Comparison of ENCODE assay signal across 8 cellular contexts in genomic region chr16:21517263-21517662, GRCh38.
A peak's percentile ranks its signal among the peaks of the same experiment; 100 is the strongest.
DNase-seq lines count a peak whose midpoint lies in the region; ATAC-seq, FAIRE-seq and TF ChIP-seq lines count a peak whose summit lies in the region.
"Not testable (repeated sequence)": the region's sequence is repeated elsewhere in the genome, so short reads cannot be mapped to it uniquely, and the experiment has no call there.

No MANE protein-coding gene starts in this region.

- H3K27me3 Mint-ChIP-seq in T-helper 17 cell; astrocyte (ENCODE audit: low read depth, unreplicated experiment): not testable (repeated sequence)

- peak overlapping the region; percentile 98 for H3K27ac Mint-ChIP-seq in T-helper 17 cell
- peak overlapping the region; percentile 62 for H3K27ac Mint-ChIP-seq in astrocyte (ENCODE audit: unreplicated experiment)

- H3K4me2 ChIP-seq in A549 = peak overlapping the region; percentile 99
- H3K4me2 ChIP-seq in Karpas-422 (ENCODE audit: low read depth, low read length, poor library complexity, severe bottlenecking) = peak overlapping the region; percentile 38
- peak overlapping the region; percentile 57 for H3K4me2 ChIP-seq in astrocyte (ENCODE audit: low read length)

- POLR2A ChIA-PET in A549 (lab: Yijun Ruan, JAX) = not testable (repeated sequence)

- not testable (repeated sequence) for H3K4me3 ChIP-seq in A549; Karpas-422 (ENCODE audit: low read length); astrocyte (ENCODE audit: insufficient read depth, low read depth, low read length)
- H3K4me3 ChIP-seq in HAP-1 (peak overlapping the region; percentile 28), rectal smooth muscle tissue (ENCODE audit: low read length) (peak overlapping the region; percentile 36)

- intact Hi-C loops in left cardiac atrium (cut with DNase I) = not testable (repeated sequence)

- H3K9me2 ChIP-seq in Karpas-422 (replicated peaks; ENCODE audit: insufficient read depth, low read length) = not testable (repeated sequence)

- peaks cover 38% of the 10 kb centered on the region for H3K4me1 Mint-ChIP-seq in T-helper 17 cell
- peaks cover 36% of the 10 kb centered on the region for H3K4me1 Mint-ChIP-seq in astrocyte (ENCODE audit: low read depth, unreplicated experiment)

- peak overlapping the region; percentile 81 for H3K4me3 Mint-ChIP-seq in T-helper 17 cell
- H3K4me3 Mint-ChIP-seq in astrocyte (ENCODE audit: unreplicated experiment) = peak overlapping the region; percentile 93

- not testable (repeated sequence) for DNase-seq in A549 (ENCODE audit: low read depth in 1 of 2, low spot score in 1 of 2); GM18507 (ENCODE audit: extremely low spot score, insufficient read length, low read depth); HAP-1 (ENCODE audit: low spot score in 2 of 2); T-helper 17 cell; astrocyte (ENCODE audit: low read depth)
- DNase-seq in Karpas-422 = peak; percentile 81
- DNase-seq in left cardiac atrium = peak; percentile 4

- TF ChIP-seq RAD21 in A549 (conservative IDR thresholded peaks at IDR 0.05 in 1 of 2, IDR thresholded peaks at IDR 0.05 in 1 of 2) = not testable (repeated sequence)

- not testable (repeated sequence) for TF ChIP-seq CTCF in A549 (IDR thresholded peaks at IDR 0.05); astrocyte (IDR thresholded peaks at IDR 0.05; ENCODE audit: insufficient read depth, low read depth, low read length)

- TF ChIP-seq EP300 in A549 (IDR thresholded peaks at IDR 0.05) = not testable (repeated sequence)

- CTCF ChIA-PET in A549 (lab: Yijun Ruan, JAX) = not testable (repeated sequence)

- not testable (repeated sequence) for H3K9me3 ChIP-seq in A549; HAP-1; Karpas-422 (ENCODE audit: low read length); T-helper 17 cell (ENCODE audit: control insufficient read depth, low read length, poor library complexity, severe bottlenecking); astrocyte (ENCODE audit: insufficient read depth, low read depth, low read length)

- not testable (repeated sequence) for H3K9me3 Mint-ChIP-seq in astrocyte (ENCODE audit: unreplicated experiment)

- WGBS in A549 (ENCODE audit: missing lambda C conversion rate) = 48% methylated on average over 10 of the region's 10 CpGs

- not testable (repeated sequence) for FAIRE-seq in A549 (lab: Jason Lieb, UNC); astrocyte (lab: Jason Lieb, UNC)
- FAIRE-seq in GM18507 (lab: Jason Lieb, UNC) = peak; percentile 67

- peaks cover 68% of the 10 kb centered on the region for H3K79me2 ChIP-seq in Karpas-422 (ENCODE audit: low read length)
- peaks cover 73% of the 10 kb centered on the region for H3K79me2 ChIP-seq in astrocyte (ENCODE audit: insufficient read depth, low read length)

- H2AFZ ChIP-seq in Karpas-422 (ENCODE audit: low read length); astrocyte (ENCODE audit: low read depth, low read length): not testable (repeated sequence)

- not testable (repeated sequence) for H3K27ac ChIP-seq in A549; astrocyte (ENCODE audit: low read depth, low read length)
- H3K27ac ChIP-seq in Karpas-422 (ENCODE audit: low read length) (peak overlapping the region; percentile 71), rectal smooth muscle tissue (ENCODE audit: low read depth, low read length) (peak overlapping the region; percentile 69)

- H3K36me3 Mint-ChIP-seq in T-helper 17 cell (ENCODE audit: low read depth); astrocyte (ENCODE audit: low read depth, unreplicated experiment): not testable (repeated sequence)

- H3K36me3 ChIP-seq in HAP-1 (replicated peaks) = peaks cover 34% of the 10 kb centered on the region
- not testable (repeated sequence) for H3K36me3 ChIP-seq in Karpas-422 (ENCODE audit: insufficient read depth, low read length); astrocyte (ENCODE audit: insufficient read depth, low read length); rectal smooth muscle tissue (ENCODE audit: control insufficient read depth, insufficient read depth, low read length)

- not testable (repeated sequence) for ATAC-seq in A549, T-helper 17 cell, left cardiac atrium

- H3K27me3 ChIP-seq in HAP-1 (ENCODE audit: low read depth); Karpas-422 (ENCODE audit: low read length); astrocyte (ENCODE audit: insufficient read depth, low read length); rectal smooth muscle tissue (ENCODE audit: control insufficient read depth, insufficient read depth, low read length): not testable (repeated sequence)

- H3K4me1 ChIP-seq in A549 = peaks cover 50% of the 10 kb centered on the region
- H3K4me1 ChIP-seq in HAP-1 = peaks cover 18% of the 10 kb centered on the region
- peaks cover 53% of the 10 kb centered on the region for H3K4me1 ChIP-seq in Karpas-422 (ENCODE audit: low read length)
- H3K4me1 ChIP-seq in astrocyte (ENCODE audit: insufficient read depth, low read length) = peaks cover 30% of the 10 kb centered on the region
- peaks cover 25% of the 10 kb centered on the region for H3K4me1 ChIP-seq in rectal smooth muscle tissue (ENCODE audit: control insufficient read depth, insufficient read depth, low read length)

- TF ChIP-seq POLR2A in A549 (IDR thresholded peaks at IDR 0.05; ENCODE audit: low read length) = not testable (repeated sequence)

- in situ Hi-C loops in HAP-1 (cut with MboI; ENCODE audit: low sequenced_read_pairs) = not testable (repeated sequence)

- H4K20me1 ChIP-seq in Karpas-422 (ENCODE audit: insufficient read depth, low read depth, low read length) = peaks cover 38% of the 10 kb centered on the region
- H4K20me1 ChIP-seq in astrocyte (ENCODE audit: insufficient read depth, low read length) = peaks cover 61% of the 10 kb centered on the region

- not testable (repeated sequence) for H3K9ac ChIP-seq in Karpas-422 (ENCODE audit: low read length); astrocyte (ENCODE audit: low read length); rectal smooth muscle tissue (ENCODE audit: low read length)

Comparison
In these comparisons a context has a peak if more than half of its experiments do, and no peak if none do; other contexts are left out.
1. H3K4me2 ChIP-seq: peak in every context shown above with its lines; median percentile 99 in A549; 57 in astrocyte; 38 in Karpas-422.